8 cellular contexts compared by ENCODE assay signal in genomic region chr15:92811514-92811913, GRCh38.
DNase-seq lines count a peak whose midpoint lies in the region; ATAC-seq, FAIRE-seq and TF ChIP-seq lines count a peak whose summit lies in the region.

No MANE protein-coding gene starts in this region.

- peak overlapping the region; percentile 83 for H3K27ac Mint-ChIP-seq in nephron progenitor cell

- peak overlapping the region; percentile 35 for H3K4me3 ChIP-seq in bronchial epithelial cell (ENCODE audit: low read depth, low read length)

- FAIRE-seq in bronchial epithelial cell (lab: Jason Lieb, UNC), result no peak

- no peak for TF ChIP-seq CTCF in bronchial epithelial cell (IDR thresholded peaks at IDR 0.05; ENCODE audit: insufficient read depth, low read length, severe bottlenecking)
- no peak for TF ChIP-seq CTCF in nephron progenitor cell (IDR thresholded peaks at IDR 0.05)

- no peaks in the 10 kb centered on the region for H3K27me3 Mint-ChIP-seq in nephron progenitor cell (ENCODE audit: low read depth, poor library complexity)

- H3K9me3 Mint-ChIP-seq in nephron progenitor cell, result peaks cover 5% of the 10 kb centered on the region

- H3K27me3 ChIP-seq in bronchial epithelial cell (ENCODE audit: control insufficient read depth, insufficient read depth, low read length), result no peaks in the 10 kb centered on the region

- ATAC-seq in GM18520 (IDR thresholded peaks at IDR 0.05; ENCODE audit: unreplicated experiment), result no peak

- peak overlapping the region; percentile 55 for H3K4me3 Mint-ChIP-seq in nephron progenitor cell

- DNase-seq in GF-D8 (lab: John Stamatoyannopoulos, UW) (peak; percentile 3), NCI-H2107 treated with DMSO at 0.1 percent for 48 hours (lab: John Stamatoyannopoulos, UW; ENCODE audit: unreplicated experiment) (peak; percentile 61), bronchial epithelial cell (ENCODE audit: low read depth) (peak; percentile 89), nephron progenitor cell (no peak), HuH-7 (ENCODE audit: low spot score) (no peak), cerebellar nuclear complex (lab: John Stamatoyannopoulos, UW) (no peak)
- no peak for DNase-seq in stimulated activated CD4-positive, alpha-beta T cell treated with anti-CD3 and anti-CD28 coated beads, Interleukin-1b, Interleukin-23, amount 100 ng/mL, for 48 hours

- H3K4me1 Mint-ChIP-seq in nephron progenitor cell, result peaks cover 57% of the 10 kb centered on the region

- no peaks in the 10 kb centered on the region for H3K36me3 ChIP-seq in bronchial epithelial cell (ENCODE audit: control insufficient read depth, insufficient read depth, low read length)

- peaks cover 6% of the 10 kb centered on the region for H3K36me3 Mint-ChIP-seq in nephron progenitor cell (ENCODE audit: low read depth)

Comparison
In these comparisons a context has a peak if more than half of its experiments do, and no peak if none do; other contexts are left out.
1. DNase-seq: peak in GF-D8 (single experiment), NCI-H2107 treated with DMSO at 0.1 percent for 48 hours (single experiment) and bronchial epithelial cell (single experiment); none in nephron progenitor cell (single experiment), HuH-7 (single experiment), cerebellar nuclear complex (0 of 2) and stimulated activated CD4-positive, alpha-beta T cell treated with anti-CD3 and anti-CD28 coated beads, Interleukin-1b, Interleukin-23, amount 100 ng/mL, for 48 hours (single experiment).